19 cellular contexts compared by ENCODE assay signal in the genomic region with DNA sequence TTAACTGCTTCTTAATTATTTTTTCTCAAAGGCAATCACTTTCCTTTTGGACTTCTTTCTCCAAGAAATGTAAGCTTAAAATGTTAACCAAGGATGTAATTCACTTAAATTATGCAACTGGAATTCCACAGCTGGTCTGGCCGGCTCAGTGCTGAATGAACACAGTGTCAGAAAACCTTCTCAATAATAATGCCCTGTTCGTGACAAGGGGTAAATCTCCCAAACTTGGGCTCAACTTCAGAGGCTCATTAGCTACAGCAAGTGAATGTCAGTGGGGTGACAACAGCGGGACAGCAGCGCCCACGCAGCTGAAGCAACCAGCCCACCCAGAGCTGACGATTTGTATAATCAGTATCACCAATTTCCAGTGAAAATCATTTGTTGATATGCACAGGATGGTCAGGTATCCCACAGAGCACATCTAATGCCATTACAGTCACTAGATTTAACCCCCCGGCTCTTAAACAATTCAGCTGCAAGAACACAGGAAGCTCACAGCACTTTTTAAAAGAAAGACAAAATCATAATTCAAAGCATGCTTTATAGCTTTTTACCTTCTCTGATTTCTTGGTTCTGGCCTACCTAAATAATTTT.
DNase-seq lines count a peak whose midpoint lies in the region; ATAC-seq and TF ChIP-seq lines count a peak whose summit lies in the region.
"Had no signal": no experiment of that assay in that cellular context is flagged by ENCODE, and none has a peak within 500 bp of the region (broad histone marks: within the 10 kb centered on the region; RNA-seq: fewer than 3 reads in every experiment).

No MANE protein-coding gene starts in this region.

- H3K27ac Mint-ChIP-seq in natural killer cell: no peak overlapping the region
- H3K27ac Mint-ChIP-seq: activated CD8-positive, alpha-beta T cell treated with anti-CD3 and anti-CD28 coated beads, Interleukin-2, amount 10 ng/mL, durations not matched to agents 7 days and 5 days; naive thymus-derived CD4-positive, alpha-beta T cell had no signal

- ATAC-seq in natural killer cell: no peak
- ATAC-seq: activated CD8-positive, alpha-beta T cell treated with anti-CD3 and anti-CD28 coated beads, Interleukin-2, amount 10 ng/mL, durations not matched to agents 7 days and 5 days; naive thymus-derived CD4-positive, alpha-beta T cell had no signal

- H3K9me3 ChIP-seq in A673 (ENCODE audit: low read depth, low read length, poor library complexity, severe bottlenecking) (no peaks in the 10 kb centered on the region), HUES64 (ENCODE audit: insufficient read depth, low read depth, low read length) (no peaks in the 10 kb centered on the region), esophagus muscularis mucosa (no peaks in the 10 kb centered on the region), neural cell (ENCODE audit: low read length) (no peaks in the 10 kb centered on the region), MM.1S (replicated peaks; ENCODE audit: insufficient read depth, low read length) (no peaks in the 10 kb centered on the region)
- H3K9me3 ChIP-seq: thyroid gland had no signal

- no peaks in the 10 kb centered on the region for H4K20me1 ChIP-seq in neural cell (ENCODE audit: insufficient read depth)
- H4K20me1 ChIP-seq in MM.1S (ENCODE audit: insufficient read depth, low read length): no peaks in the 10 kb centered on the region

- intact Hi-C loops in A673 (cut with micrococcal nuclease; ENCODE audit: unreplicated experiment) (no loop called here), esophagus muscularis mucosa (cut with DNase I) (no loop called here), natural killer cell (cut with micrococcal nuclease) (no loop called here)

- H3K9me3 Mint-ChIP-seq in natural killer cell: peaks cover 2 to 10% of the 10 kb centered on the region in 2 donors

- H3K27me3 Mint-ChIP-seq in natural killer cell (ENCODE audit: low read depth in 2 of 2): no peaks in the 10 kb centered on the region

- TF ChIP-seq EP300 in esophagus muscularis mucosa (IDR thresholded peaks at IDR 0.05): no peak
- TF ChIP-seq EP300 in neural cell (conservative IDR thresholded peaks at IDR 0.05; ENCODE audit: poor library complexity, severe bottlenecking): no peak

- no peak for TF ChIP-seq POLR2A in esophagus muscularis mucosa (IDR thresholded peaks at IDR 0.05; ENCODE audit: low read depth)

- H3K4me1 ChIP-seq in A673 (ENCODE audit: insufficient read depth, low read length, poor library complexity, severe bottlenecking) (peaks cover 12% of the 10 kb centered on the region), HUES64 (ENCODE audit: insufficient read depth, low read length) (peaks cover 36% of the 10 kb centered on the region), esophagus muscularis mucosa (peaks cover 5 to 19% (median 15%) of the 10 kb centered on the region in 4 donors), MM.1S (ENCODE audit: low read length) (no peaks in the 10 kb centered on the region)

- H3K4me3 Mint-ChIP-seq in natural killer cell: no peak overlapping the region
- H3K4me3 Mint-ChIP-seq: activated CD8-positive, alpha-beta T cell treated with anti-CD3 and anti-CD28 coated beads, Interleukin-2, amount 10 ng/mL, durations not matched to agents 7 days and 5 days; naive thymus-derived CD4-positive, alpha-beta T cell had no signal

- H3K27ac ChIP-seq in A673 (ENCODE audit: low read depth, low read length, poor library complexity, severe bottlenecking) (no peak overlapping the region), HUES64 (ENCODE audit: low read depth, low read length) (peak overlapping the region; percentile 44; the same call in 1 of the 2 replicates), esophagus muscularis mucosa (replicated peaks in 1 of 4) (no peak overlapping the region), neural cell (ENCODE audit: low read length) (no peak overlapping the region), MM.1S (ENCODE audit: low read length) (no peak overlapping the region)
- H3K27ac ChIP-seq: KMS-11, RWPE1 had no signal

- H3K9ac ChIP-seq in HUES64 (ENCODE audit: low read depth, low read length): peak overlapping the region; percentile 40; the same call in 1 of the 2 replicates
- H3K9ac ChIP-seq in neural cell (ENCODE audit: low read length): no peak overlapping the region
- H3K9ac ChIP-seq in MM.1S (ENCODE audit: low read length): no peak overlapping the region
- H3K9ac ChIP-seq: KMS-11 had no signal

- H3K36me3 Mint-ChIP-seq in natural killer cell: no peaks in the 10 kb centered on the region
- H3K36me3 Mint-ChIP-seq: naive thymus-derived CD4-positive, alpha-beta T cell had no signal

- CTCF ChIA-PET in A673 (lab: Charles Lee): interaction anchor here (0.7 kb wide), 1 partner anchor 456 kb away, joined by 8 read pairs; no protein-coding TSS in a partner anchor

- TF ChIP-seq CTCF in A673 (conservative IDR thresholded peaks at IDR 0.05; ENCODE audit: low read depth, low read length) (no peak), esophagus muscularis mucosa (IDR thresholded peaks at IDR 0.05) (no peak), neural cell (IDR thresholded peaks at IDR 0.05; ENCODE audit: poor library complexity, severe bottlenecking) (no peak), natural killer cell (IDR thresholded peaks at IDR 0.05) (no peak), MM.1S (IDR thresholded peaks at IDR 0.05; ENCODE audit: low read length) (no peak)

- WGBS in HUES64: 17% methylated on average over 7 of the region's 7 CpGs
- 29% methylated on average over 7 of the region's 7 CpGs for WGBS in esophagus muscularis mucosa

- H3K27me3 ChIP-seq in A673 (replicated peaks; ENCODE audit: insufficient read depth, low read depth, low read length, poor library complexity) (peaks cover 36% of the 10 kb centered on the region), HUES64 (ENCODE audit: insufficient read depth, low read length) (no peaks in the 10 kb centered on the region), esophagus muscularis mucosa (no peaks in the 10 kb centered on the region), neural cell (ENCODE audit: insufficient read depth, low read depth, low read length) (no peaks in the 10 kb centered on the region), MM.1S (replicated peaks; ENCODE audit: insufficient read depth, low read length) (no peaks in the 10 kb centered on the region)
- H3K27me3 ChIP-seq: thyroid gland had no signal

- no peaks in the 10 kb centered on the region for H3K4me1 Mint-ChIP-seq in natural killer cell
- H3K4me1 Mint-ChIP-seq: naive thymus-derived CD4-positive, alpha-beta T cell had no signal

- H3K4me2 ChIP-seq in neural cell (ENCODE audit: low read length) (peak overlapping the region; percentile 33), MM.1S (ENCODE audit: low read depth, low read length) (no peak overlapping the region)
- H3K4me2 ChIP-seq: KMS-11 had no signal

- no peak overlapping the region for H2AFZ ChIP-seq in neural cell (ENCODE audit: low read depth, low read length)
- H2AFZ ChIP-seq in MM.1S (ENCODE audit: low read length): no peak overlapping the region

- no peaks in the 10 kb centered on the region for H3F3A ChIP-seq in neural cell (ENCODE audit: insufficient read depth, low read length, poor library complexity, severe bottlenecking)
- H3F3A ChIP-seq in MM.1S (ENCODE audit: insufficient read depth, low read length): no peaks in the 10 kb centered on the region

- no peaks in the 10 kb centered on the region for H3K9me2 ChIP-seq in neural cell (ENCODE audit: insufficient read depth, low read length)
- H3K9me2 ChIP-seq in MM.1S (replicated peaks; ENCODE audit: insufficient read depth, low read length): no peaks in the 10 kb centered on the region

- no TSS peak for BruUV-seq in A673 (replicated peaks; lab: Mats Ljungman, UMichigan)

- no peaks in the 10 kb centered on the region for H3K79me2 ChIP-seq in neural cell (replicated peaks; ENCODE audit: insufficient read depth, low read length)
- H3K79me2 ChIP-seq in MM.1S (ENCODE audit: low read length): no peaks in the 10 kb centered on the region

- H3K36me3 ChIP-seq in A673 (ENCODE audit: insufficient read depth, low read length, poor library complexity, severe bottlenecking) (no peaks in the 10 kb centered on the region), HUES64 (ENCODE audit: insufficient read depth, low read length) (no peaks in the 10 kb centered on the region), esophagus muscularis mucosa (no peaks in the 10 kb centered on the region), neural cell (ENCODE audit: insufficient read depth, low read length) (no peaks in the 10 kb centered on the region), MM.1S (replicated peaks; ENCODE audit: insufficient read depth, low read length) (no peaks in the 10 kb centered on the region)
- H3K36me3 ChIP-seq: thyroid gland had no signal

- DNase-seq in A673 (ENCODE audit: low spot score): peak; percentile 65
- DNase-seq in esophagus muscularis mucosa (ENCODE audit: extremely low spot score): no peak
- no peak for DNase-seq in SKM-1 treated with dmso at 0.1 percent for 144 hours (lab: John Stamatoyannopoulos, UW; ENCODE audit: unreplicated experiment)
- no peak for DNase-seq in natural killer cell
- no peak for DNase-seq in MM.1S
- no peak for DNase-seq in DMS53 (lab: John Stamatoyannopoulos, UW)
- DNase-seq: ACHN; activated CD8-positive, alpha-beta T cell treated with anti-CD3 and anti-CD28 coated beads, Interleukin-2, amount 10 ng/mL, durations not matched to agents 7 days and 5 days; activated naive CD4-positive, alpha-beta T cell treated with Interleukin-2 at 50 U/mL for 16 hours; cerebellar nuclear complex; naive thymus-derived CD4-positive, alpha-beta T cell; NCI-H1436 treated with DMSO at 0.1 percent for 48 hours; NCI-H510A treated with DMSO at 0.1 percent for 48 hours; T1000 had no signal

- H3K4me3 ChIP-seq in A673 (ENCODE audit: low read depth, low read length, poor library complexity, severe bottlenecking) (no peak overlapping the region), HUES64 (ENCODE audit: low read length) (peak overlapping the region; percentile 29), esophagus muscularis mucosa (peak overlapping the region; percentile 5 to 27 (median 17)), neural cell (ENCODE audit: low read length) (peak overlapping the region; percentile 49), MM.1S (ENCODE audit: low read length) (no peak overlapping the region)

- POLR2A ChIA-PET in A673 (lab: Charles Lee; ENCODE audit: low non-redundant PET): no interaction called here

- no peak for TF ChIP-seq RAD21 in neural cell (conservative IDR thresholded peaks at IDR 0.05)

TF ChIP-seq in neural cell, 6 proteins besides CTCF, POLR2A, EP300 and RAD21 (continues in another document):
- TF ChIP-seq EZH2 (IDR thresholded peaks at IDR 0.05; ENCODE audit: borderline replicate concordance, insufficient read depth, low read length, poor library complexity, severe bottlenecking) (no peak), POLR2AphosphoS5 (IDR thresholded peaks at IDR 0.05) (no peak), SMC3 (conservative IDR thresholded peaks at IDR 0.05; ENCODE audit: poor library complexity) (no peak)

Comparison
In these comparisons a context has a peak if more than half of its experiments do, and no peak if none do; other contexts are left out.
1. H3K4me3 ChIP-seq: peak in HUES64 (single experiment), esophagus muscularis mucosa (4 of 4) and neural cell (single experiment); none in A673 (single experiment) and MM.1S (single experiment).